Comparison of ENCODE assay signal across 17 cellular contexts in genomic region chr2:164054651-164055050, GRCh38.
DNase-seq lines count a peak whose midpoint lies in the region; ATAC-seq, FAIRE-seq and TF ChIP-seq lines count a peak whose summit lies in the region.
"Had no signal": no experiment of that assay in that cellular context is flagged by ENCODE, and none has a peak within 500 bp of the region (broad histone marks: within the 10 kb centered on the region; RNA-seq: fewer than 3 reads in every experiment).

No MANE protein-coding gene starts in this region.

- H3K9me3 Mint-ChIP-seq in stimulated activated memory B cell treated with anti-CD40 and anti-IgM and Interleukin-4, amounts not matched to agents 10 μg/mL and 1 μg/mL and 100 μg/mL, for 72 hours, result no peaks in the 10 kb centered on the region

- no peaks in the 10 kb centered on the region for H3K79me2 ChIP-seq in keratinocyte (ENCODE audit: control insufficient read depth, insufficient read depth, low read length)

- DNase-seq in SK-N-DZ (ENCODE audit: low spot score) (peak; percentile 54), keratinocyte (ENCODE audit: low read depth, low spot score) (no peak)
- DNase-seq: Calu3; CD8-positive, alpha-beta T cell; DMS79 treated with DMSO at 0.1 percent for 48 hours; GF-D8; GM23248 had no signal

- ATAC-seq in HG03175 (IDR thresholded peaks at IDR 0.05; ENCODE audit: unreplicated experiment) (peak; percentile 33), GM19395 (IDR thresholded peaks at IDR 0.05; ENCODE audit: unreplicated experiment) (no peak), HG03354 (IDR thresholded peaks at IDR 0.05; ENCODE audit: poor library complexity, severe bottlenecking, unreplicated experiment) (no peak)
- ATAC-seq in stimulated activated memory B cell treated with anti-CD40 and anti-IgM and Interleukin-4, amounts not matched to agents 10 μg/mL and 1 μg/mL and 100 μg/mL, for 72 hours, result peak; percentile 51
- ATAC-seq: CD8-positive, alpha-beta T cell; GM12878 had no signal

- no peak for TF ChIP-seq CTCF in keratinocyte (optimal IDR thresholded peaks at IDR 0.05 in 1 of 3, IDR thresholded peaks at IDR 0.05 in 1 of 3, conservative IDR thresholded peaks at IDR 0.05 in 1 of 3; ENCODE audit: extremely low read depth in 1 of 3, insufficient read depth in 2 of 3, low read length in 3 of 3)

- peaks cover 4% of the 10 kb centered on the region for H3K27me3 ChIP-seq in keratinocyte (ENCODE audit: control insufficient read depth, extremely low read depth, insufficient read depth, low read length)
- H3K27me3 ChIP-seq: BLaER1 treated with 17β-estradiol and CSF1 and Interleukin-3, amounts not matched to agents 10 nM and 100 nM had no signal

- no peak overlapping the region for H3K27ac Mint-ChIP-seq in stimulated activated memory B cell treated with anti-CD40 and anti-IgM and Interleukin-4, amounts not matched to agents 10 μg/mL and 1 μg/mL and 100 μg/mL, for 72 hours
- H3K27ac Mint-ChIP-seq: B cell; CD8-positive, alpha-beta T cell had no signal

- H3K4me3 ChIP-seq in keratinocyte (ENCODE audit: control insufficient read depth in 2 of 3, extremely low read depth in 1 of 3, insufficient read depth in 2 of 3, low read depth in 1 of 3, low read length in 3 of 3), result no peak overlapping the region
- H3K4me3 ChIP-seq: BLaER1 treated with 17β-estradiol and CSF1 and Interleukin-3, amounts not matched to agents 10 nM and 100 nM; GM12878; GM23248; HAP-1 had no signal

- H3K27ac ChIP-seq in keratinocyte (ENCODE audit: control insufficient read depth, insufficient read depth, low read length), result no peak overlapping the region
- H3K27ac ChIP-seq: BLaER1 treated with 17β-estradiol and CSF1 and Interleukin-3, amounts not matched to agents 10 nM and 100 nM; GM23248; HL-60 had no signal

- H3K36me3 Mint-ChIP-seq in stimulated activated memory B cell treated with anti-CD40 and anti-IgM and Interleukin-4, amounts not matched to agents 10 μg/mL and 1 μg/mL and 100 μg/mL, for 72 hours, result no peaks in the 10 kb centered on the region
- H3K36me3 Mint-ChIP-seq: CD8-positive, alpha-beta T cell had no signal

- dilution Hi-C loops in keratinocyte (cut with MboI; ENCODE audit: extremely low pct_ligation_motif_present, low sequenced_read_pairs), result no loop called here

- no peak overlapping the region for H3K9ac ChIP-seq in keratinocyte (ENCODE audit: control insufficient read depth, extremely low read depth, insufficient read depth, low read length)
- H3K9ac ChIP-seq: BLaER1 treated with 17β-estradiol and CSF1 and Interleukin-3, amounts not matched to agents 10 nM and 100 nM; GM23248 had no signal

- no peak overlapping the region for H2AFZ ChIP-seq in keratinocyte (ENCODE audit: control insufficient read depth, low read length)
- H2AFZ ChIP-seq: GM23248 had no signal

- H3K4me3 Mint-ChIP-seq in stimulated activated memory B cell treated with anti-CD40 and anti-IgM and Interleukin-4, amounts not matched to agents 10 μg/mL and 1 μg/mL and 100 μg/mL, for 72 hours, result no peak overlapping the region
- H3K4me3 Mint-ChIP-seq: B cell; CD8-positive, alpha-beta T cell had no signal

- no peaks in the 10 kb centered on the region for H3K9me3 ChIP-seq in keratinocyte (ENCODE audit: control insufficient read depth, low read depth, low read length)
- H3K9me3 ChIP-seq: BLaER1 treated with 17β-estradiol and CSF1 and Interleukin-3, amounts not matched to agents 10 nM and 100 nM; HAP-1 had no signal

- peak; percentile 9 for FAIRE-seq in keratinocyte (lab: Jason Lieb, UNC)
- FAIRE-seq: GM12878, GM19239 had no signal

- no peaks in the 10 kb centered on the region for H4K20me1 ChIP-seq in keratinocyte (ENCODE audit: control insufficient read depth, extremely low read depth, insufficient read depth, low read length)
- H4K20me1 ChIP-seq: BLaER1 treated with 17β-estradiol and CSF1 and Interleukin-3, amounts not matched to agents 10 nM and 100 nM had no signal

- no peaks in the 10 kb centered on the region for H3K4me1 Mint-ChIP-seq in stimulated activated memory B cell treated with anti-CD40 and anti-IgM and Interleukin-4, amounts not matched to agents 10 μg/mL and 1 μg/mL and 100 μg/mL, for 72 hours
- H3K4me1 Mint-ChIP-seq: B cell had no signal

- H3K4me1 ChIP-seq in keratinocyte (ENCODE audit: control insufficient read depth, extremely low read depth, insufficient read depth, low read length), result no peaks in the 10 kb centered on the region
- H3K4me1 ChIP-seq: BLaER1 treated with 17β-estradiol and CSF1 and Interleukin-3, amounts not matched to agents 10 nM and 100 nM had no signal

- H3K4me2 ChIP-seq in keratinocyte (ENCODE audit: control insufficient read depth, extremely low read depth, insufficient read depth, low read depth, low read length), result no peak overlapping the region
- H3K4me2 ChIP-seq: BLaER1 treated with 17β-estradiol and CSF1 and Interleukin-3, amounts not matched to agents 10 nM and 100 nM had no signal

- H3K9me1 ChIP-seq in keratinocyte (ENCODE audit: control insufficient read depth, extremely low read depth, insufficient read depth, low read length), result no peaks in the 10 kb centered on the region

- no peaks in the 10 kb centered on the region for H3K27me3 Mint-ChIP-seq in stimulated activated memory B cell treated with anti-CD40 and anti-IgM and Interleukin-4, amounts not matched to agents 10 μg/mL and 1 μg/mL and 100 μg/mL, for 72 hours
- H3K27me3 Mint-ChIP-seq: B cell had no signal

- no peaks in the 10 kb centered on the region for H3K36me3 ChIP-seq in keratinocyte (ENCODE audit: control insufficient read depth in 2 of 2, extremely low read depth in 1 of 2, insufficient read depth in 2 of 2, low read length in 2 of 2)
- H3K36me3 ChIP-seq: BLaER1 treated with 17β-estradiol and CSF1 and Interleukin-3, amounts not matched to agents 10 nM and 100 nM; HAP-1 had no signal

Comparison
In these comparisons a context has a peak if more than half of its experiments do, and no peak if none do; other contexts are left out.
1. ATAC-seq: peak in HG03175 (single experiment) and stimulated activated memory B cell treated with anti-CD40 and anti-IgM and Interleukin-4, amounts not matched to agents 10 μg/mL and 1 μg/mL and 100 μg/mL, for 72 hours (single experiment); none in GM19395 (single experiment) and HG03354 (single experiment).